ENCODE assay signal across 1 cellular context in the genomic region with DNA sequence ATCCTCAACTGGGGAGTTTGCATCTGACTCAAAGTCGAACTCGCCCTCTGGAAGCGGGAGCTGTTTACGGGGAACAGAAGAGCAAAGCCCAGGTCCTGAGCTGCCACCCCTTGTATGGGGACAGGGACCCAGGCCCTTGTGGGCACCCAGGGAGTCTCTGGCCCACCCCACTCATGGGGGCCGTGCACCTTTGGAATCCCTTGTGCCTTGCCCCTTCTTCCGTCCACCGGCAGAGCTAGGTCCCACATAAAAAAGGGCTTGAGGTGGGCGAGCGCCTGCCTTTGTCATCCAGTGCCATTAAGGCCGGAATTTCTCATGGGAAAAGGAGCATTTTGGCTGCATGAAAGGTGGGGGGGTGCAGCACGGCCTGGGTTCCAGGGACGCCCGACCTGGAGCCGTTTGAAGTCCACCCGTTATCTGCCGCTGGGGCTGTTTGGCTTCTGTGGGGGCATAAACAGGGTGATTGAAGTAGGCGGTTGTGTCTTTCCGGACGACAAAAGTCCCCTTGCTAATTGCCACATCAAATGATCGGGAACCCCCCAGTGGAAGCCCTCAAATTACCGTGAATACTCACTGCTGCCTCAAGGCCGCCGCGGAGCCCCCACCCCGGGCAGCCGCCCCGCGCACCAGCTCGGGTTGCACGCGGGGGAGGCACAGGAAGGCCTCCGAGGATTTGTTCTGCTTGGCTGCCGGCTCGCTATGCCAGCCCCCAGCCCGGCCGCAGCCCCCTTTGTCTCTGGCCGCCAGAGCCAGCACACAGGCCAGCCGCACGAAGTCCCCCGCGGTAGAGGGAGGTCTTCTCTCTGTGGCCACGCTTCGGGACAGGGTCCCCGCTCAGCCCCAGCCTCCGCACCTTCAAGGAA.
TF ChIP-seq lines count a peak whose summit lies in the region.

No MANE protein-coding gene starts in this region.

TF ChIP-seq in GM23338, 12 proteins besides CTCF, POLR2A, EP300 and RAD21 (continued from another document):
- TF ChIP-seq, protein P1, sequence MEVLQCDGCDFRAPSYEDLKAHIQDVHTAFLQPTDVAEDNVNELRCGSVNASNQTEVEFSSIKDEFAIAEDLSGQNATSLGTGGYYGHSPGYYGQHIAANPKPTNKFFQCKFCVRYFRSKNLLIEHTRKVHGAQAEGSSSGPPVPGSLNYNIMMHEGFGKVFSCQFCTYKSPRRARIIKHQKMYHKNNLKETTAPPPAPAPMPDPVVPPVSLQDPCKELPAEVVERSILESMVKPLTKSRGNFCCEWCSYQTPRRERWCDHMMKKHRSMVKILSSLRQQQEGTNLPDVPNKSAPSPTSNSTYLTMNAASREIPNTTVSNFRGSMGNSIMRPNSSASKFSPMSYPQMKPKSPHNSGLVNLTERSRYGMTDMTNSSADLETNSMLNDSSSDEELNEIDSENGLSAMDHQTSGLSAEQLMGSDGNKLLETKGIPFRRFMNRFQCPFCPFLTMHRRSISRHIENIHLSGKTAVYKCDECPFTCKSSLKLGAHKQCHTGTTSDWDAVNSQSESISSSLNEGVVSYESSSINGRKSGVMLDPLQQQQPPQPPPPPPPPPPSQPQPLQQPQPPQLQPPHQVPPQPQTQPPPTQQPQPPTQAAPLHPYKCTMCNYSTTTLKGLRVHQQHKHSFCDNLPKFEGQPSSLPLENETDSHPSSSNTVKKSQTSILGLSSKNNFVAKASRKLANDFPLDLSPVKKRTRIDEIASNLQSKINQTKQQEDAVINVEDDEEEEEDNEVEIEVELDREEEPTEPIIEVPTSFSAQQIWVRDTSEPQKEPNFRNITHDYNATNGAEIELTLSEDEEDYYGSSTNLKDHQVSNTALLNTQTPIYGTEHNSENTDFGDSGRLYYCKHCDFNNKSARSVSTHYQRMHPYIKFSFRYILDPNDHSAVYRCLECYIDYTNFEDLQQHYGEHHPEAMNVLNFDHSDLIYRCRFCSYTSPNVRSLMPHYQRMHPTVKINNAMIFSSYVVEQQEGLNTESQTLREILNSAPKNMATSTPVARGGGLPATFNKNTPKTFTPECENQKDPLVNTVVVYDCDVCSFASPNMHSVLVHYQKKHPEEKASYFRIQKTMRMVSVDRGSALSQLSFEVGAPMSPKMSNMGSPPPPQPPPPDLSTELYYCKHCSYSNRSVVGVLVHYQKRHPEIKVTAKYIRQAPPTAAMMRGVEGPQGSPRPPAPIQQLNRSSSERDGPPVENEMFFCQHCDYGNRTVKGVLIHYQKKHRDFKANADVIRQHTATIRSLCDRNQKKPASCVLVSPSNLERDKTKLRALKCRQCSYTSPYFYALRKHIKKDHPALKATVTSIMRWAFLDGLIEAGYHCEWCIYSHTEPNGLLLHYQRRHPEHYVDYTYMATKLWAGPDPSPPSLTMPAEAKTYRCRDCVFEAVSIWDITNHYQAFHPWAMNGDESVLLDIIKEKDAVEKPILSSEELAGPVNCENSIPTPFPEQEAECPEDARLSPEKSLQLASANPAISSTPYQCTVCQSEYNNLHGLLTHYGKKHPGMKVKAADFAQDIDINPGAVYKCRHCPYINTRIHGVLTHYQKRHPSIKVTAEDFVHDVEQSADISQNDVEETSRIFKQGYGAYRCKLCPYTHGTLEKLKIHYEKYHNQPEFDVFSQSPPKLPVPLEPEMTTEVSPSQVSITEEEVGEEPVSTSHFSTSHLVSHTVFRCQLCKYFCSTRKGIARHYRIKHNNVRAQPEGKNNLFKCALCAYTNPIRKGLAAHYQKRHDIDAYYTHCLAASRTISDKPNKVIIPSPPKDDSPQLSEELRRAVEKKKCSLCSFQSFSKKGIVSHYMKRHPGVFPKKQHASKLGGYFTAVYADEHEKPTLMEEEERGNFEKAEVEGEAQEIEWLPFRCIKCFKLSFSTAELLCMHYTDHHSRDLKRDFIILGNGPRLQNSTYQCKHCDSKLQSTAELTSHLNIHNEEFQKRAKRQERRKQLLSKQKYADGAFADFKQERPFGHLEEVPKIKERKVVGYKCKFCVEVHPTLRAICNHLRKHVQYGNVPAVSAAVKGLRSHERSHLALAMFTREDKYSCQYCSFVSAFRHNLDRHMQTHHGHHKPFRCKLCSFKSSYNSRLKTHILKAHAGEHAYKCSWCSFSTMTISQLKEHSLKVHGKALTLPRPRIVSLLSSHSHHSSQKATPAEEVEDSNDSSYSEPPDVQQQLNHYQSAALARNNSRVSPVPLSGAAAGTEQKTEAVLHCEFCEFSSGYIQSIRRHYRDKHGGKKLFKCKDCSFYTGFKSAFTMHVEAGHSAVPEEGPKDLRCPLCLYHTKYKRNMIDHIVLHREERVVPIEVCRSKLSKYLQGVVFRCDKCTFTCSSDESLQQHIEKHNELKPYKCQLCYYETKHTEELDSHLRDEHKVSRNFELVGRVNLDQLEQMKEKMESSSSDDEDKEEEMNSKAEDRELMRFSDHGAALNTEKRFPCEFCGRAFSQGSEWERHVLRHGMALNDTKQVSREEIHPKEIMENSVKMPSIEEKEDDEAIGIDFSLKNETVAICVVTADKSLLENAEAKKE (CRISPR knock-in tag; IDR thresholded peaks at IDR 0.05): no peak
- TF ChIP-seq EZH2phosphoT487 (IDR thresholded peaks at IDR 0.05; ENCODE audit: unreplicated experiment): no peak
- TF ChIP-seq ZNF331 (CRISPR knock-in tag; IDR thresholded peaks at IDR 0.05; ENCODE audit: low read depth): no peak
TF ChIP-seq in GM23338: peak in this region for 0.
